Comparison of ENCODE assay signal across 1 cellular context in genomic region chr7:139035588-139036353, GRCh38.
TF ChIP-seq lines count a peak whose summit lies in the region.

TSS of gene ZC3HAV1L (minus strand) at chr7:139036042. CDS start at chr7:139036017, 25 bp downstream.

TF ChIP-seq in HepG2, 621 proteins besides CTCF, POLR2A, EP300 and RAD21 (continued from another document and continues in another):
- TF ChIP-seq NR0B2 (CRISPR knock-in tag; IDR thresholded peaks at IDR 0.05) (no peak), RFX5 (IDR thresholded peaks at IDR 0.05; ENCODE audit: low read depth, low read length) (no peak), ZFP37 (CRISPR knock-in tag; IDR thresholded peaks at IDR 0.05; ENCODE audit: borderline replicate concordance) (no peak), DDIT3 (CRISPR knock-in tag; IDR thresholded peaks at IDR 0.05) (no peak), ATF7-NPFF (CRISPR knock-in tag; IDR thresholded peaks at IDR 0.05; ENCODE audit: low read depth) (peak; percentile 73; the same call in 1 of the 2 replicates), ZNF724P (CRISPR knock-in tag; IDR thresholded peaks at IDR 0.05; ENCODE audit: borderline replicate concordance) (no peak), ZNF737 (CRISPR knock-in tag; IDR thresholded peaks at IDR 0.05; ENCODE audit: borderline replicate concordance) (no peak), ZNF670 (CRISPR knock-in tag; IDR thresholded peaks at IDR 0.05; ENCODE audit: borderline replicate concordance) (no peak), ZNF839 (CRISPR knock-in tag; IDR thresholded peaks at IDR 0.05; ENCODE audit: borderline replicate concordance) (no peak), STAT5B (CRISPR knock-in tag; IDR thresholded peaks at IDR 0.05) (0 out of 2 replicates have a peak, but pooled peaks have one; percentile 5), NFYB (CRISPR knock-in tag; IDR thresholded peaks at IDR 0.05) (peak; percentile 21; the same call in 1 of the 2 replicates), ZNF747 (CRISPR knock-in tag; IDR thresholded peaks at IDR 0.05; ENCODE audit: borderline replicate concordance) (0 out of 2 replicates have a peak, but pooled peaks have one; percentile 43), CENPBD1 (CRISPR knock-in tag; IDR thresholded peaks at IDR 0.05; ENCODE audit: borderline replicate concordance, low read depth) (no peak), ZNF749 (CRISPR knock-in tag; IDR thresholded peaks at IDR 0.05; ENCODE audit: borderline replicate concordance) (peak; percentile 34; the same call in 1 of the 2 replicates), ZNF563 (CRISPR knock-in tag; IDR thresholded peaks at IDR 0.05) (peak; percentile 67; the same call in 1 of the 2 replicates), KAT7 (CRISPR knock-in tag; IDR thresholded peaks at IDR 0.05; ENCODE audit: borderline replicate concordance) (no peak), ZNF253 (CRISPR knock-in tag; IDR thresholded peaks at IDR 0.05; ENCODE audit: borderline replicate concordance) (peak; percentile 55; the same call in 1 of the 2 replicates), SP1 (IDR thresholded peaks at IDR 0.05) (no peak), SP1 (CRISPR knock-in tag; IDR thresholded peaks at IDR 0.05) (no peak; the same call in 1 of the 2 replicates), ZNF292 (CRISPR knock-in tag; IDR thresholded peaks at IDR 0.05; ENCODE audit: borderline replicate concordance, low read depth) (no peak), PCBP1 (IDR thresholded peaks at IDR 0.05; ENCODE audit: borderline replicate concordance, low read depth, low read length) (no peak), ZNF7 (CRISPR knock-in tag; IDR thresholded peaks at IDR 0.05) (no peak), ZNF337 (CRISPR knock-in tag; IDR thresholded peaks at IDR 0.05; ENCODE audit: borderline replicate concordance, low read depth) (no peak), REPIN1 (CRISPR knock-in tag; IDR thresholded peaks at IDR 0.05; ENCODE audit: borderline replicate concordance, low read depth) (peak; percentile 53), ZNF205 (CRISPR knock-in tag; IDR thresholded peaks at IDR 0.05) (peak; percentile 40; the same call in 1 of the 2 replicates), KDM1A (CRISPR knock-in tag; IDR thresholded peaks at IDR 0.05) (no peak), ZKSCAN8 (CRISPR knock-in tag; IDR thresholded peaks at IDR 0.05; ENCODE audit: borderline replicate concordance) (no peak), SNAPC2 (CRISPR knock-in tag; IDR thresholded peaks at IDR 0.05) (no peak), CHD4 (IDR thresholded peaks at IDR 0.05; ENCODE audit: borderline replicate concordance, low read length) (no peak), ELK4 (CRISPR knock-in tag; IDR thresholded peaks at IDR 0.05; ENCODE audit: borderline replicate concordance) (no peak), KLF12 (CRISPR knock-in tag; IDR thresholded peaks at IDR 0.05; ENCODE audit: borderline replicate concordance) (0 out of 2 replicates have a peak, but pooled peaks have one; percentile 33), ZNF530 (CRISPR knock-in tag; IDR thresholded peaks at IDR 0.05; ENCODE audit: low read depth) (no peak), ZNF567 (CRISPR knock-in tag; IDR thresholded peaks at IDR 0.05; ENCODE audit: borderline replicate concordance) (peak; percentile 63; the same call in 1 of the 2 replicates), KAT8 (CRISPR knock-in tag; IDR thresholded peaks at IDR 0.05) (peak; percentile 12; the same call in 1 of the 2 replicates), SRF (IDR thresholded peaks at IDR 0.05; ENCODE audit: low read depth, low read length) (no peak), RXRB (CRISPR knock-in tag; IDR thresholded peaks at IDR 0.05; ENCODE audit: borderline replicate concordance) (no peak), MBD4 (IDR thresholded peaks at IDR 0.05; ENCODE audit: borderline replicate concordance, low read length) (no peak), RNF2 (conservative IDR thresholded peaks at IDR 0.05; ENCODE audit: low read depth) (no peak; the same call in 1 of the 2 replicates), SPEN (CRISPR knock-in tag; IDR thresholded peaks at IDR 0.05; ENCODE audit: low read depth) (peak; percentile 60), ZNF781 (CRISPR knock-in tag; IDR thresholded peaks at IDR 0.05; ENCODE audit: borderline replicate concordance, not compliant biosample characterization) (peak; percentile 27), MAFK (conservative IDR thresholded peaks at IDR 0.05 in 1 of 2, IDR thresholded peaks at IDR 0.05 in 1 of 2; ENCODE audit: low read length in 2 of 2) (no peak), ZEB1 (IDR thresholded peaks at IDR 0.05; ENCODE audit: insufficient replicate concordance, low read depth) (no peak), ZNF660 (CRISPR knock-in tag; IDR thresholded peaks at IDR 0.05; ENCODE audit: borderline replicate concordance, low read depth) (no peak), TRIM24 (CRISPR knock-in tag; IDR thresholded peaks at IDR 0.05) (no peak), ATF7 (IDR thresholded peaks at IDR 0.05) (no peak), ATF7 (CRISPR knock-in tag; IDR thresholded peaks at IDR 0.05) (no peak), ZNF589 (CRISPR knock-in tag; conservative IDR thresholded peaks at IDR 0.05) (no peak), PHF8 (CRISPR knock-in tag; IDR thresholded peaks at IDR 0.05) (peak; percentile 96), SCMH1 (CRISPR knock-in tag; IDR thresholded peaks at IDR 0.05; ENCODE audit: borderline replicate concordance) (no peak), TOE1 (CRISPR knock-in tag; IDR thresholded peaks at IDR 0.05) (no peak), DMAP1 (CRISPR knock-in tag; IDR thresholded peaks at IDR 0.05) (peak; percentile 76), TSC22D2 (CRISPR knock-in tag; IDR thresholded peaks at IDR 0.05; ENCODE audit: borderline replicate concordance) (0 out of 2 replicates have a peak, but pooled peaks have one; percentile 24), ZNF570 (CRISPR knock-in tag; IDR thresholded peaks at IDR 0.05; ENCODE audit: borderline replicate concordance) (no peak), ADNP (CRISPR knock-in tag; IDR thresholded peaks at IDR 0.05) (no peak), ZNF224 (CRISPR knock-in tag; IDR thresholded peaks at IDR 0.05) (no peak), HOXA9 (CRISPR knock-in tag; IDR thresholded peaks at IDR 0.05; ENCODE audit: borderline replicate concordance) (0 out of 2 replicates have a peak, but pooled peaks have one; percentile 62)
- TF ChIP-seq, protein P1, sequence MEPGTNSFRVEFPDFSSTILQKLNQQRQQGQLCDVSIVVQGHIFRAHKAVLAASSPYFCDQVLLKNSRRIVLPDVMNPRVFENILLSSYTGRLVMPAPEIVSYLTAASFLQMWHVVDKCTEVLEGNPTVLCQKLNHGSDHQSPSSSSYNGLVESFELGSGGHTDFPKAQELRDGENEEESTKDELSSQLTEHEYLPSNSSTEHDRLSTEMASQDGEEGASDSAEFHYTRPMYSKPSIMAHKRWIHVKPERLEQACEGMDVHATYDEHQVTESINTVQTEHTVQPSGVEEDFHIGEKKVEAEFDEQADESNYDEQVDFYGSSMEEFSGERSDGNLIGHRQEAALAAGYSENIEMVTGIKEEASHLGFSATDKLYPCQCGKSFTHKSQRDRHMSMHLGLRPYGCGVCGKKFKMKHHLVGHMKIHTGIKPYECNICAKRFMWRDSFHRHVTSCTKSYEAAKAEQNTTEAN (CRISPR knock-in tag; conservative IDR thresholded peaks at IDR 0.05) = no peak
- TF ChIP-seq, protein P2, sequence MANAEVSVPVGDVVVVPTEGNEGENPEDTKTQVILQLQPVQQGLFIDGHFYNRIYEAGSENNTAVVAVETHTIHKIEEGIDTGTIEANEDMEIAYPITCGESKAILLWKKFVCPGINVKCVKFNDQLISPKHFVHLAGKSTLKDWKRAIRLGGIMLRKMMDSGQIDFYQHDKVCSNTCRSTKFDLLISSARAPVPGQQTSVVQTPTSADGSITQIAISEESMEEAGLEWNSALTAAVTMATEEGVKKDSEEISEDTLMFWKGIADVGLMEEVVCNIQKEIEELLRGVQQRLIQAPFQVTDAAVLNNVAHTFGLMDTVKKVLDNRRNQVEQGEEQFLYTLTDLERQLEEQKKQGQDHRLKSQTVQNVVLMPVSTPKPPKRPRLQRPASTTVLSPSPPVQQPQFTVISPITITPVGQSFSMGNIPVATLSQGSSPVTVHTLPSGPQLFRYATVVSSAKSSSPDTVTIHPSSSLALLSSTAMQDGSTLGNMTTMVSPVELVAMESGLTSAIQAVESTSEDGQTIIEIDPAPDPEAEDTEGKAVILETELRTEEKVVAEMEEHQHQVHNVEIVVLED (CRISPR knock-in tag; IDR thresholded peaks at IDR 0.05; ENCODE audit: borderline replicate concordance) = peak; percentile 65
- TF ChIP-seq, protein P3, sequence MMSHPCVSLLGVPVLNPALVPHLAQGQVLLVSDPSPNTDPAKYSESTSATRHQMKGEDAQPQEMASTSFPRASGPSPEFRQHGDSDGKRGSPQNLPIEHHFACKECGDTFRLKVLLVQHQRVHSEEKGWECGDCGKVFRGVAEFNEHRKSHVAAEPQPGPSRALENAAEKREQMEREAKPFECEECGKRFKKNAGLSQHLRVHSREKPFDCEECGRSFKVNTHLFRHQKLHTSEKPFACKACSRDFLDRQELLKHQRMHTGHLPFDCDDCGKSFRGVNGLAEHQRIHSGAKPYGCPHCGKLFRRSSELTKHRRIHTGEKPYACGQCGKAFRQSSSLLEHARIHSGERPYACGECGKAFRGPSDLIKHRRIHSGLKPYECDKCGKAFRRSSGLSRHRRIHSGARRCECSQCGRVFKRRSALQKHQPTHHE (CRISPR knock-in tag; IDR thresholded peaks at IDR 0.05; ENCODE audit: borderline replicate concordance) = no peak; the same call in 1 of the 2 replicates
- TF ChIP-seq, protein P4, sequence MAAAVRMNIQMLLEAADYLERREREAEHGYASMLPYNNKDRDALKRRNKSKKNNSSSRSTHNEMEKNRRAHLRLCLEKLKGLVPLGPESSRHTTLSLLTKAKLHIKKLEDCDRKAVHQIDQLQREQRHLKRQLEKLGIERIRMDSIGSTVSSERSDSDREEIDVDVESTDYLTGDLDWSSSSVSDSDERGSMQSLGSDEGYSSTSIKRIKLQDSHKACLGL (CRISPR knock-in tag; IDR thresholded peaks at IDR 0.05) = peak; percentile 57; the same call in 1 of the 2 replicates
- TF ChIP-seq, protein P5, sequence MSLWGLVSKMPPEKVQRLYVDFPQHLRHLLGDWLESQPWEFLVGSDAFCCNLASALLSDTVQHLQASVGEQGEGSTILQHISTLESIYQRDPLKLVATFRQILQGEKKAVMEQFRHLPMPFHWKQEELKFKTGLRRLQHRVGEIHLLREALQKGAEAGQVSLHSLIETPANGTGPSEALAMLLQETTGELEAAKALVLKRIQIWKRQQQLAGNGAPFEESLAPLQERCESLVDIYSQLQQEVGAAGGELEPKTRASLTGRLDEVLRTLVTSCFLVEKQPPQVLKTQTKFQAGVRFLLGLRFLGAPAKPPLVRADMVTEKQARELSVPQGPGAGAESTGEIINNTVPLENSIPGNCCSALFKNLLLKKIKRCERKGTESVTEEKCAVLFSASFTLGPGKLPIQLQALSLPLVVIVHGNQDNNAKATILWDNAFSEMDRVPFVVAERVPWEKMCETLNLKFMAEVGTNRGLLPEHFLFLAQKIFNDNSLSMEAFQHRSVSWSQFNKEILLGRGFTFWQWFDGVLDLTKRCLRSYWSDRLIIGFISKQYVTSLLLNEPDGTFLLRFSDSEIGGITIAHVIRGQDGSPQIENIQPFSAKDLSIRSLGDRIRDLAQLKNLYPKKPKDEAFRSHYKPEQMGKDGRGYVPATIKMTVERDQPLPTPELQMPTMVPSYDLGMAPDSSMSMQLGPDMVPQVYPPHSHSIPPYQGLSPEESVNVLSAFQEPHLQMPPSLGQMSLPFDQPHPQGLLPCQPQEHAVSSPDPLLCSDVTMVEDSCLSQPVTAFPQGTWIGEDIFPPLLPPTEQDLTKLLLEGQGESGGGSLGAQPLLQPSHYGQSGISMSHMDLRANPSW (CRISPR knock-in tag; IDR thresholded peaks at IDR 0.05; ENCODE audit: borderline replicate concordance) = no peak
- TF ChIP-seq, protein P6, sequence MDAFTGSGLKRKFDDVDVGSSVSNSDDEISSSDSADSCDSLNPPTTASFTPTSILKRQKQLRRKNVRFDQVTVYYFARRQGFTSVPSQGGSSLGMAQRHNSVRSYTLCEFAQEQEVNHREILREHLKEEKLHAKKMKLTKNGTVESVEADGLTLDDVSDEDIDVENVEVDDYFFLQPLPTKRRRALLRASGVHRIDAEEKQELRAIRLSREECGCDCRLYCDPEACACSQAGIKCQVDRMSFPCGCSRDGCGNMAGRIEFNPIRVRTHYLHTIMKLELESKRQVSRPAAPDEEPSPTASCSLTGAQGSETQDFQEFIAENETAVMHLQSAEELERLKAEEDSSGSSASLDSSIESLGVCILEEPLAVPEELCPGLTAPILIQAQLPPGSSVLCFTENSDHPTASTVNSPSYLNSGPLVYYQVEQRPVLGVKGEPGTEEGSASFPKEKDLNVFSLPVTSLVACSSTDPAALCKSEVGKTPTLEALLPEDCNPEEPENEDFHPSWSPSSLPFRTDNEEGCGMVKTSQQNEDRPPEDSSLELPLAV (CRISPR knock-in tag; conservative IDR thresholded peaks at IDR 0.05; ENCODE audit: low read depth) = no peak
- TF ChIP-seq, protein P7, sequence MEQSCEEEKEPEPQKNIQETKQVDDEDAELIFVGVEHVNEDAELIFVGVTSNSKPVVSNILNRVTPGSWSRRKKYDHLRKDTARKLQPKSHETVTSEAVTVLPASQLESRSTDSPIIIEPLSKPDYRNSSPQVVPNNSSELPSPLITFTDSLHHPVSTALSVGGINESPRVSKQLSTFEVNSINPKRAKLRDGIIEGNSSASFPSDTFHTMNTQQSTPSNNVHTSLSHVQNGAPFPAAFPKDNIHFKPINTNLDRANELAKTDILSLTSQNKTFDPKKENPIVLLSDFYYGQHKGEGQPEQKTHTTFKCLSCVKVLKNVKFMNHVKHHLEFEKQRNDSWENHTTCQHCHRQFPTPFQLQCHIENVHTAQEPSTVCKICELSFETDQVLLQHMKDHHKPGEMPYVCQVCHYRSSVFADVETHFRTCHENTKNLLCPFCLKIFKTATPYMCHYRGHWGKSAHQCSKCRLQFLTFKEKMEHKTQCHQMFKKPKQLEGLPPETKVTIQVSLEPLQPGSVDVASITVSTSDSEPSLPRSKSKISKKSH (CRISPR knock-in tag; IDR thresholded peaks at IDR 0.05; ENCODE audit: borderline replicate concordance) = no peak
